ENCODE assay signal across 8 cellular contexts in genomic region chr12:121626087-121626852, GRCh38. TPM values are rescaled to one million over a fixed set of nuclear protein-coding genes. Genes with fewer than 3 reads are reported as not detected.
DNase-seq lines count a peak whose midpoint lies in the region; ATAC-seq and TF ChIP-seq lines count a peak whose summit lies in the region.

ORAI1 (plus strand) TSS chr12:121626530.

- peaks cover 37% of the 10 kb centered on the region for H3K79me2 ChIP-seq in parathyroid adenoma

- H3K4me2 ChIP-seq in parathyroid adenoma (ENCODE audit: low read length), result peak within 1 kb of the TSS; percentile 86

- WGBS in tibial nerve, 2 donors, result 1 to 4% methylated on average over 19 to 62 of the region's 92 CpGs

- H2AFZ ChIP-seq in parathyroid adenoma, result peak within 1 kb of the TSS; percentile 72

- peak; percentile 24 to 64 for TF ChIP-seq EP300 in tibial nerve (IDR thresholded peaks at IDR 0.05)

- no peak for TF ChIP-seq CTCF in GM12865 (IDR thresholded peaks at IDR 0.05; ENCODE audit: insufficient read depth, low read depth, low read length, missing control alignments)
- TF ChIP-seq CTCF in parathyroid adenoma (IDR thresholded peaks at IDR 0.05), result no peak
- TF ChIP-seq CTCF in tibial nerve (IDR thresholded peaks at IDR 0.05), result peak in 2 of 5 experiments; percentile 67 to 78

- H3K9ac ChIP-seq in parathyroid adenoma, result peak within 1 kb of the TSS; percentile 25

- H3K4me3 ChIP-seq in GM12865 (ENCODE audit: low read depth, low read length) (peak within 1 kb of the TSS; percentile 81), parathyroid adenoma (ENCODE audit: low read depth, low read length) (peak within 1 kb of the TSS; percentile 83), tibial nerve (peak within 1 kb of the TSS; percentile 60 to 95 (median 66))

- intact Hi-C loops in Right ventricle myocardium inferior (cut with DNase I), result loop anchor here (2.0 to 5.0 kb wide), 3 partner anchors 45 to 61 kb away; partner anchors contain the start of gene KDM2B

- H3K36me3 ChIP-seq in parathyroid adenoma (ENCODE audit: control insufficient read depth, insufficient read depth, low read length) (no peaks in the 10 kb centered on the region), tibial nerve (no peaks in the 10 kb centered on the region)

- ATAC-seq in HG02678 (IDR thresholded peaks at IDR 0.05; ENCODE audit: unreplicated experiment) (peak; percentile 74), Right ventricle myocardium inferior (peak; percentile 97)

- H3K27me3 ChIP-seq in parathyroid adenoma (ENCODE audit: control insufficient read depth, insufficient read depth, low read length) (no peaks in the 10 kb centered on the region), tibial nerve (no peaks in the 10 kb centered on the region)

- peaks cover 24% of the 10 kb centered on the region for H3K4me1 ChIP-seq in parathyroid adenoma
- peaks cover 0 to 54% (median 38%) of the 10 kb centered on the region in 4 donors for H3K4me1 ChIP-seq in tibial nerve

- H3K9me3 ChIP-seq in parathyroid adenoma (ENCODE audit: control insufficient read depth, low read length) (no peaks in the 10 kb centered on the region), tibial nerve (no peaks in the 10 kb centered on the region)

- peak; percentile 68 to 90 for TF ChIP-seq POLR2A in tibial nerve (IDR thresholded peaks at IDR 0.05)

- H3K27ac ChIP-seq in parathyroid adenoma (peak within 1 kb of the TSS; percentile 93), tibial nerve (peak within 1 kb of the TSS; percentile 72 to 95 (median 90))

- DNase-seq in GM12865 (ENCODE audit: low read depth) (peak; percentile 97), NCI-H1417 treated with DMSO at 0.1 percent for 48 hours (lab: John Stamatoyannopoulos, UW) (peak; percentile 74), SW 1271 (lab: John Stamatoyannopoulos, UW) (peak; percentile 70 to 88), Right ventricle myocardium inferior (ENCODE audit: missing footprints) (peak; percentile 99), tibial nerve (ENCODE audit: low spot score in 2 of 2) (peak; percentile 94)
- DNase-seq in activated naive CD8-positive, alpha-beta T cell treated with anti-CD3 and anti-CD28 coated beads, Interleukin-2, amount 50 U/mL, for 16 hours (ENCODE audit: low read depth, low spot score), result peak; percentile 86

RNA-seq across cellular contexts. Expression of gene ORAI1, which starts in this region (rescaled TPM):
- total RNA-seq in Right ventricle myocardium inferior (11.5 TPM), tibial nerve (10 to 100 TPM in 3 of 4 donors, 1 to 10 TPM in 1; 5.9 to 13.2 (median 10.4) TPM)

Comparison
In these comparisons a context has a peak if more than half of its experiments do, and no peak if none do; other contexts are left out.
1. Peak in every context shown above with its lines: DNase-seq, ATAC-seq, H3K4me3 ChIP-seq and H3K27ac ChIP-seq.